In genomic region chr21:35159881-35160280, GRCh38 we compare ENCODE assay signal across 21 cellular contexts.
DNase-seq lines count a peak whose midpoint lies in the region; ATAC-seq and TF ChIP-seq lines count a peak whose summit lies in the region.
"Had no signal": no experiment of that assay in that cellular context is flagged by ENCODE, and none has a peak within 500 bp of the region (broad histone marks: within the 10 kb centered on the region; RNA-seq: fewer than 3 reads in every experiment).

No MANE protein-coding gene starts in this region.

- peaks cover 23% of the 10 kb centered on the region for H3K4me1 ChIP-seq in RWPE2 (ENCODE audit: insufficient read depth, poor library complexity, severe bottlenecking)
- H3K4me1 ChIP-seq: tibial nerve had no signal

- no peak for ATAC-seq in activated naive CD8-positive, alpha-beta T cell treated with anti-CD3 and anti-CD28 coated beads, Interleukin-2, amount 50 U/mL, for 24 hours
- peak; percentile 66 for ATAC-seq in RWPE2 (ENCODE audit: low read depth)
- ATAC-seq: left cardiac atrium; stimulated activated memory B cell treated with anti-CD40 and anti-IgM and Interleukin-4, amounts not matched to agents 10 μg/mL and 1 μg/mL and 100 μg/mL, for 72 hours had no signal

- no peaks in the 10 kb centered on the region for H3K27me3 Mint-ChIP-seq in activated naive CD8-positive, alpha-beta T cell
- peaks cover 2% of the 10 kb centered on the region for H3K27me3 Mint-ChIP-seq in activated naive CD8-positive, alpha-beta T cell treated with anti-CD3 and anti-CD28 coated beads, Interleukin-2, amount 50 U/mL, for 24 hours
- H3K27me3 Mint-ChIP-seq: stimulated activated memory B cell treated with anti-CD40 and anti-IgM and Interleukin-4, amounts not matched to agents 10 μg/mL and 1 μg/mL and 100 μg/mL, for 72 hours had no signal

- H3K9me3 ChIP-seq in RWPE2 (ENCODE audit: severe bottlenecking), result no peaks in the 10 kb centered on the region

- no peak for DNase-seq in activated naive CD8-positive, alpha-beta T cell treated with anti-CD3 and anti-CD28 coated beads, Interleukin-2, amount 50 U/mL, for 24 hours
- DNase-seq in RWPE2 (ENCODE audit: low spot score) (no peak), fibroblast of peridontal ligament (ENCODE audit: extremely low read depth) (peak; percentile 60), stromal cell of bone marrow (ENCODE audit: low read depth) (peak; percentile 62), NCI-H2029 (lab: John Stamatoyannopoulos, UW) (no peak)
- DNase-seq in stimulated activated naive CD4-positive, alpha-beta T cell (lab: John Stamatoyannopoulos, UW), result no peak
- no peak for DNase-seq in stimulated activated CD4-positive, alpha-beta T cell treated with anti-CD3 and anti-CD28 coated beads, Interleukin-2, amount 100 ng/mL, for 48 hours
- DNase-seq: activated CD4-positive, alpha-beta T cell treated with anti-CD3 and anti-CD28 coated beads for 4 hours; amniotic stem cell; DMS79 treated with DMSO at 0.1 percent for 48 hours; effector memory CD4-positive, alpha-beta T cell; H9; left cardiac atrium; NCI-H1092; NCI-H2081 treated with DMSO at 0.1 percent for 48 hours; NCI-H526 treated with DMSO at 0.1 percent for 48 hours had no signal

- no peaks in the 10 kb centered on the region for H3K36me3 ChIP-seq in RWPE2 (ENCODE audit: low read depth)
- H3K36me3 ChIP-seq: tibial nerve had no signal

- H3K9me3 Mint-ChIP-seq in activated naive CD8-positive, alpha-beta T cell (ENCODE audit: low read depth), result peaks cover 19% of the 10 kb centered on the region
- peaks cover 27% of the 10 kb centered on the region for H3K9me3 Mint-ChIP-seq in activated naive CD8-positive, alpha-beta T cell treated with anti-CD3 and anti-CD28 coated beads, Interleukin-2, amount 50 U/mL, for 24 hours

- no peak for TF ChIP-seq CTCF in RWPE2 (IDR thresholded peaks at IDR 0.05; ENCODE audit: poor library complexity, severe bottlenecking)

- H3K4me1 Mint-ChIP-seq in activated naive CD8-positive, alpha-beta T cell (ENCODE audit: low read depth), result no peaks in the 10 kb centered on the region
- peaks cover 5% of the 10 kb centered on the region for H3K4me1 Mint-ChIP-seq in activated naive CD8-positive, alpha-beta T cell treated with anti-CD3 and anti-CD28 coated beads, Interleukin-2, amount 50 U/mL, for 24 hours
- H3K4me1 Mint-ChIP-seq: stimulated activated memory B cell treated with anti-CD40 and anti-IgM and Interleukin-4, amounts not matched to agents 10 μg/mL and 1 μg/mL and 100 μg/mL, for 72 hours had no signal

- no peaks in the 10 kb centered on the region for H3K27me3 ChIP-seq in RWPE2 (ENCODE audit: insufficient read depth, poor library complexity, severe bottlenecking)
- H3K27me3 ChIP-seq: tibial nerve had no signal

- H3K27ac Mint-ChIP-seq in activated naive CD8-positive, alpha-beta T cell, result peak overlapping the region; percentile 5
- H3K27ac Mint-ChIP-seq in activated naive CD8-positive, alpha-beta T cell treated with anti-CD3 and anti-CD28 coated beads, Interleukin-2, amount 50 U/mL, for 24 hours, result no peak overlapping the region
- H3K27ac Mint-ChIP-seq: H9; stimulated activated memory B cell treated with anti-CD40 and anti-IgM and Interleukin-4, amounts not matched to agents 10 μg/mL and 1 μg/mL and 100 μg/mL, for 72 hours had no signal

- peaks cover 17% of the 10 kb centered on the region for H3K36me3 Mint-ChIP-seq in activated naive CD8-positive, alpha-beta T cell
- peaks cover 5% of the 10 kb centered on the region for H3K36me3 Mint-ChIP-seq in activated naive CD8-positive, alpha-beta T cell treated with anti-CD3 and anti-CD28 coated beads, Interleukin-2, amount 50 U/mL, for 24 hours (ENCODE audit: low read depth)
- H3K36me3 Mint-ChIP-seq: stimulated activated memory B cell treated with anti-CD40 and anti-IgM and Interleukin-4, amounts not matched to agents 10 μg/mL and 1 μg/mL and 100 μg/mL, for 72 hours had no signal

- no peak overlapping the region for H3K4me3 ChIP-seq in RWPE2 (ENCODE audit: severe bottlenecking)
- H3K4me3 ChIP-seq: tibial nerve had no signal

- H3K27ac ChIP-seq in RWPE2 (ENCODE audit: poor library complexity, severe bottlenecking), result peak overlapping the region; percentile 51
- H3K27ac ChIP-seq: C4-2B, HL-60, tibial nerve had no signal

- no peak overlapping the region for H3K4me3 Mint-ChIP-seq in activated naive CD8-positive, alpha-beta T cell
- no peak overlapping the region for H3K4me3 Mint-ChIP-seq in activated naive CD8-positive, alpha-beta T cell treated with anti-CD3 and anti-CD28 coated beads, Interleukin-2, amount 50 U/mL, for 24 hours
- H3K4me3 Mint-ChIP-seq: H9; stimulated activated memory B cell treated with anti-CD40 and anti-IgM and Interleukin-4, amounts not matched to agents 10 μg/mL and 1 μg/mL and 100 μg/mL, for 72 hours had no signal

Comparison
In these comparisons a context has a peak if more than half of its experiments do, and no peak if none do; other contexts are left out.
1. DNase-seq: peak in fibroblast of peridontal ligament (single experiment) and stromal cell of bone marrow (single experiment); none in activated naive CD8-positive, alpha-beta T cell treated with anti-CD3 and anti-CD28 coated beads, Interleukin-2, amount 50 U/mL, for 24 hours (single experiment), RWPE2 (single experiment), stimulated activated naive CD4-positive, alpha-beta T cell (0 of 6), NCI-H2029 (single experiment) and stimulated activated CD4-positive, alpha-beta T cell treated with anti-CD3 and anti-CD28 coated beads, Interleukin-2, amount 100 ng/mL, for 48 hours (0 of 2).